ENCODE assay signal across 8 cellular contexts in the genomic region with DNA sequence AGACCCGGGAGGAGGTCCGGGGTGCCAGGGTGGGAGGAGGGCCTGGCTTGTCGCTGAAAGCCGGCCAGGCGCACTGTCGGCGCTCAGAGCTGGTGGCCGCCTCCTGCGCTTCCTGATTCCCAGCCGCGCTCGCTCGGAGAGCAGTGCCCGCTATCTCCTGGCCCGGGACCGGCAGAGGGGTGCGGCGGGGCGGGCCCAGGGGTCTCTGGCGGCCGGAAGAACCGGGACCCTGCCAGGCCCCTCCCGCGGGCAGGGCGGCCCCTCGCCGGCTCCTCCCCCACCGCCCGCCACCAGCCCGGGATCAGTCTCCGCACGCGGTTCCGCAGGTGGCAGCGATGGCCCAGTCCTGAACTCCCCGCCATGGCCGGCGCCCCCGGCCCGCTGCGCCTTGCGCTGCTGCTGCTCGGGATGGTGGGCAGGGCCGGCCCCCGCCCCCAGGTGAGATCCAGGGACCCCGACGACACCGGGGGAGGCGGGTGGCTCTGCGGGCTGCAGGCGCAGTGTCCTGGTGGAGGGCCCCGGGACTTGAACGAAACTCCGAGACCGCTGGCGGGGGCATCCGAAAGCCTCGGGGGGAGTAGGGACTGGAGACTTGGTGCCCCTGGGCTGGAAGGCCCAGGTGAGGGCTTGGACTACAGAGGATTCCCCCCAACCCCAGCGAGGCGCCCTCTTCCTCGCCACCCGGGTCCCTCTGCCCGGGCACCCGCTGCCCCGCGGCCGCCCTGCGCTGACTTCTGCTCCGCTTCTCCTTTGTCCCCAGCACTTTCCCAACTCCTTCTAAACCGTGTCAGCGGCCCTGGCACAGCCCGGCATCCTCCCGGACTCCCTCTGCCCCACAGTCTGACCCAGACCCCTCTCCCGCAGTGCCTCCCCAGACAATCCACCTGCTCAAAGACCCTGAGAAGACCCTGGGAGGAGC. TPM values are rescaled to one million over a fixed set of nuclear protein-coding genes. Genes with fewer than 3 reads are reported as not detected.
DNase-seq lines count a peak whose midpoint lies in the region; ATAC-seq and TF ChIP-seq lines count a peak whose summit lies in the region.

Gene GLP1R, plus strand, starts transcription at position 301 of the 919 bp plus-strand sequence. Its CDS starts 60 bp downstream, at position 361.

- H3K4me3 ChIP-seq in iPS-11a (ENCODE audit: low read depth, low read length), result peak within 1 kb of the TSS; percentile 64
- H3K4me3 ChIP-seq in spleen, result peak within 1 kb of the TSS in 7 of 8 donors; percentile 17 to 60 (median 27)

- H3K27ac Mint-ChIP-seq in activated T-helper 17 cell treated with anti-CD3 and anti-CD28 coated beads, Interleukin-2, amount 50 U/mL, for 72 hours, result no peak within 1 kb of the TSS

- intact Hi-C loops in spleen (cut with DNase I; ENCODE audit: low total_unique reads) (no loop called here), left colon (cut with DNase I, micrococcal nuclease) (no loop called here)

- no peaks in the 10 kb centered on the region for H3K9me3 ChIP-seq in spleen

- H3K9me3 Mint-ChIP-seq in activated T-helper 17 cell treated with anti-CD3 and anti-CD28 coated beads, Interleukin-2, amount 50 U/mL, for 72 hours, result no peaks in the 10 kb centered on the region

- 3 to 4% (median 3%) methylated on average over 39 to 74 of the region's 74 CpGs for WGBS in spleen, 5 donors

- peak; percentile 27 for ATAC-seq in activated T-helper 17 cell treated with anti-CD3 and anti-CD28 coated beads, Interleukin-2, amount 50 U/mL, for 72 hours (replicated peaks)
- ATAC-seq in left colon, result no peak
- ATAC-seq in GM18520 (IDR thresholded peaks at IDR 0.05; ENCODE audit: unreplicated experiment), result no peak

- H3K36me3 Mint-ChIP-seq in activated T-helper 17 cell treated with anti-CD3 and anti-CD28 coated beads, Interleukin-2, amount 50 U/mL, for 72 hours (ENCODE audit: low read depth), result no peaks in the 10 kb centered on the region

- H3K4me1 Mint-ChIP-seq in activated T-helper 17 cell treated with anti-CD3 and anti-CD28 coated beads, Interleukin-2, amount 50 U/mL, for 72 hours, result peaks cover 6% of the 10 kb centered on the region

- DNase-seq in NCI-H146 (lab: John Stamatoyannopoulos, UW) (peak; percentile 20), NCI-H146 treated with DMSO at 0.1 percent for 48 hours (lab: John Stamatoyannopoulos, UW; ENCODE audit: unreplicated experiment) (no peak), spleen (peak; percentile 69), left colon (no peak), CD1c-positive myeloid dendritic cell (ENCODE audit: extremely low spot score) (no peak)

- no peaks in the 10 kb centered on the region for H3K36me3 ChIP-seq in spleen

- no peak within 1 kb of the TSS for H3K27ac ChIP-seq in spleen

- no peak for TF ChIP-seq CTCF in spleen (IDR thresholded peaks at IDR 0.05 in 8 of 11, conservative IDR thresholded peaks at IDR 0.05 in 3 of 11)

- peaks cover 0 to 18% (median 10%) of the 10 kb centered on the region in 6 donors for H3K4me1 ChIP-seq in spleen

- peaks cover 38% of the 10 kb centered on the region for H3K27me3 Mint-ChIP-seq in activated T-helper 17 cell treated with anti-CD3 and anti-CD28 coated beads, Interleukin-2, amount 50 U/mL, for 72 hours

- TF ChIP-seq POLR2A in spleen (IDR thresholded peaks at IDR 0.05), result no peak

- peaks cover 4 to 80% (median 29%) of the 10 kb centered on the region in 7 donors for H3K27me3 ChIP-seq in spleen (replicated peaks in 1 of 7)

- peak within 1 kb of the TSS; percentile 36 for H3K4me3 Mint-ChIP-seq in activated T-helper 17 cell treated with anti-CD3 and anti-CD28 coated beads, Interleukin-2, amount 50 U/mL, for 72 hours

RNA-seq across cellular contexts. Expression of gene GLP1R, which starts in this region (rescaled TPM):
- not detected for total RNA-seq in activated T-helper 17 cell treated with anti-CD3 and anti-CD28 coated beads, Interleukin-2, amount 50 U/mL, for 72 hours
- under 1 TPM in 1 of 7 donors, not detected in 6; 0.11 TPM for total RNA-seq in spleen
- not detected for polyA plus RNA-seq in spleen
- not detected for total RNA-seq in left colon

Comparison
In these comparisons a context has a peak if more than half of its experiments do, and no peak if none do; other contexts are left out.
1. Peak in ATAC-seq in activated T-helper 17 cell treated with anti-CD3 and anti-CD28 coated beads, Interleukin-2, amount 50 U/mL, for 72 hours; RNA of the gene not detected or under 1 TPM.
2. Peak in DNase-seq and H3K4me3 ChIP-seq in spleen; RNA of the gene not detected or under 1 TPM.